ENCODE assay signal across 24 cellular contexts in the genomic region with DNA sequence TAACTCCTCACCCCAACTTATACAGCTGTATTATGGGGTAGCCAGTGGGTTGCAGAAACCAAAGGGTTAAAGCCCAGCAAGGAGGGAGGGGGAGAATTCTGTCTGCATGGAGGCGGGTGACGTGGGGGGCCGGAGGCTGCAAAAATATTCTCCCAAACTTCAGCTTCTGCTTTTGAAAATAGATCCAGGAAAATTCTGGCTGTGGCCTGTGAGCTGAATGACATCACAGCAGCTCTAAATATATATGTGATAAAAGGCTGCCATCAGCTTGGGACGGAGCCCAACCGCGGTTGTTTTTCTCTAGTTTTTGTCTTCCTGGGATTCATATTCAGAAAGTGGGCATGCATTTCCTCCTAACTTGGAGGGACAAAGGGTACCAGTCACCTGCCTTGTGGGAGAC.
"Had no signal": no experiment of that assay in that cellular context is flagged by ENCODE, and none has a peak within 500 bp of the region (broad histone marks: within the 10 kb centered on the region; RNA-seq: fewer than 3 reads in every experiment).

No MANE protein-coding gene starts in this region.

- H3K27me3 ChIP-seq: brain microvascular endothelial cell, testis, upper lobe of right lung had no signal

- DNase-seq: activated CD4-positive, alpha-beta T cell treated with anti-CD3 and anti-CD28 coated beads for 1 hour; activated CD4-positive, alpha-beta T cell treated with anti-CD3 and anti-CD28 coated beads, Interleukin-2, amount 50 U/mL, for 4 hours; activated CD8-positive, alpha-beta memory T cell treated with anti-CD3 and anti-CD28 coated beads, Interleukin-2, amount 10 ng/mL, durations not matched to agents 7 days and 5 days; activated effector memory CD4-positive, alpha-beta T cell treated with anti-CD3 and anti-CD28 coated beads, Interleukin-2, amount 50 U/mL, for 16 hours; activated T-cell treated with anti-CD3 and anti-CD28 coated beads, Interleukin-2, amount 50 U/mL, for 4 hours; amniotic stem cell; brain microvascular endothelial cell; cerebellar nuclear complex; hippocampal formation; kidney; retina; SHP77; SK-N-SH; stimulated activated CD4-positive, alpha-beta T cell treated with anti-CD3 and anti-CD28 coated beads, Interleukin-15, amount 100 ng/mL, for 24 hours; stimulated activated CD4-positive, alpha-beta T cell treated with anti-CD3 and anti-CD28 coated beads, Interleukin-4, amount 100 ng/mL, for 4 hours; stimulated activated CD8-positive, alpha-beta memory T cell treated with anti-CD3 and anti-CD28 coated beads, Interleukin-4, amount 100 ng/mL, for 48 hours; stimulated activated naive CD8-positive, alpha-beta T cell treated with anti-CD3 and anti-CD28 coated beads, Interleukin-15, Interleukin-2, amounts not matched to agents 100 U/mL and 50 U/mL, for 24 hours; T-helper 1 cell; testis; upper lobe of right lung had no signal

- H3K4me3 Mint-ChIP-seq: activated CD8-positive, alpha-beta memory T cell treated with anti-CD3 and anti-CD28 coated beads, Interleukin-2, amount 10 ng/mL, durations not matched to agents 7 days and 5 days; activated naive CD4-positive, alpha-beta T cell treated with anti-CD3 and anti-CD28 coated beads, Interleukin-2, amount 50 U/mL, for 24 hours; activated T-cell treated with anti-CD3 and anti-CD28 coated beads, Interleukin-2, amount 50 U/mL, for 4 hours had no signal

- ATAC-seq: activated CD8-positive, alpha-beta memory T cell treated with anti-CD3 and anti-CD28 coated beads, Interleukin-2, amount 10 ng/mL, durations not matched to agents 7 days and 5 days; activated T-cell treated with anti-CD3 and anti-CD28 coated beads, Interleukin-2, amount 50 U/mL, for 4 hours; stimulated activated naive CD8-positive, alpha-beta T cell treated with anti-CD3 and anti-CD28 coated beads, Interleukin-15, Interleukin-2, amounts not matched to agents 100 U/mL and 50 U/mL, for 24 hours; upper lobe of right lung had no signal

- H3K36me3 ChIP-seq: brain microvascular endothelial cell had no signal

- H3K9me3 ChIP-seq: SK-N-SH, testis, upper lobe of right lung had no signal

- H3K4me3 ChIP-seq: skin epidermis, testis, upper lobe of right lung had no signal

- H3K4me1 Mint-ChIP-seq: activated CD8-positive, alpha-beta memory T cell treated with anti-CD3 and anti-CD28 coated beads, Interleukin-2, amount 10 ng/mL, durations not matched to agents 7 days and 5 days had no signal

- H3K27ac Mint-ChIP-seq: activated CD8-positive, alpha-beta memory T cell treated with anti-CD3 and anti-CD28 coated beads, Interleukin-2, amount 10 ng/mL, durations not matched to agents 7 days and 5 days; activated naive CD4-positive, alpha-beta T cell treated with anti-CD3 and anti-CD28 coated beads, Interleukin-2, amount 50 U/mL, for 24 hours had no signal

- H3K9ac ChIP-seq: parathyroid adenoma, SK-N-SH had no signal

- H3K27ac ChIP-seq: brain microvascular endothelial cell, parathyroid adenoma, skin epidermis, testis, upper lobe of right lung, VCaP had no signal

- H3K4me1 ChIP-seq: upper lobe of right lung had no signal

- H3K27me3 Mint-ChIP-seq: activated CD8-positive, alpha-beta memory T cell treated with anti-CD3 and anti-CD28 coated beads, Interleukin-2, amount 10 ng/mL, durations not matched to agents 7 days and 5 days; activated naive CD4-positive, alpha-beta T cell treated with anti-CD3 and anti-CD28 coated beads, Interleukin-2, amount 50 U/mL, for 24 hours had no signal

- H3K9me3 Mint-ChIP-seq: activated naive CD4-positive, alpha-beta T cell treated with anti-CD3 and anti-CD28 coated beads, Interleukin-2, amount 50 U/mL, for 24 hours; activated T-cell treated with anti-CD3 and anti-CD28 coated beads, Interleukin-2, amount 50 U/mL, for 4 hours had no signal
